1 cellular context compared by ENCODE assay signal in genomic region chr9:14307989-14308750, GRCh38.
TF ChIP-seq lines count a peak whose summit lies in the region.

No MANE protein-coding gene starts in this region.

TF ChIP-seq in Ishikawa, 13 proteins besides CTCF, POLR2A, EP300 and RAD21 (continued from another document):
- 0 out of 2 replicates have a peak, but pooled peaks have one; percentile 31 for TF ChIP-seq TCF12 (IDR thresholded peaks at IDR 0.05; ENCODE audit: low read depth)
